ENCODE assay signal across 2 cellular contexts in the genomic region with DNA sequence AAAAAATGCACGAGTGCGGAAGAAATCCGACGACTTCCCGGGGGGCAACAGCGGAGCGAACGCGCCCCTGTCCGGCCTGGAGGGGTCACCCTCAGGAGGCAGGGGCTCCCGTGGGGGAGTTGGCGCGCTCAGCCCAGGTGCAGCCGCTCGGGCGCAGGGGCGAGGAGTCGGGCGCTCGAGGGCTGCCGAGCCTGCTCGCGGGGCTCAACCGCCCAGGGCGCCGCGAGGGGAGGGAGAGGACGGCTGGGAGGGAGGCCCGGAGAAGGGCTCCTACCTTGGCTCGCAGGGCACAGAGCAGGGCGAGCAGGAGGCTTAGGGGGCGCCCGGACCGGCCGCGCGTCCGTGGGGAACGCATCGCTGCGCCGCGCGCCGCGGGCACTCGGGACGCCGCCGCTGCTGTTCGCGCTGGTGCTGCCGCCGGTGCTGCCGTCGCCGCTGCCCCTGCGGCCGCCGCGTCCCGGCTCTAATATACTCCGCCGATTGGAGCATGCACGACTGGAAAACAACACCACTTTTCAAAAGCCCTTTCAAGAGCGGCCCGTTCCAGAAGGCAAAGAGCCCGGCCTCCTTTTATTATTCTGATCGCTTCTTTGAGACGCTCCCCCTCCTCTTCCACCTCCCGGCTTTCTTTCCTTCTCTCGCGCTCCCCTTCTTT.
A peak's percentile ranks its signal among the peaks of the same experiment; 100 is the strongest.
TF ChIP-seq lines count a peak whose summit lies in the region.

No MANE protein-coding gene starts in this region.

TF ChIP-seq in HCT116, 20 proteins besides CTCF, POLR2A, EP300 and RAD21:
- TF ChIP-seq TCF7L2 (IDR thresholded peaks at IDR 0.05; ENCODE audit: borderline replicate concordance, extremely low read depth, insufficient read depth, insufficient read length) (peak; percentile 10), FOSL1 (IDR thresholded peaks at IDR 0.05; ENCODE audit: low read depth) (no peak)

TF ChIP-seq in SK-N-SH, 30 proteins besides CTCF, POLR2A, EP300 and RAD21:
- TF ChIP-seq SMC3 (IDR thresholded peaks at IDR 0.05; ENCODE audit: low read depth, low read length) (0 out of 2 replicates have a peak, but pooled peaks have one; percentile 3), GABPA (IDR thresholded peaks at IDR 0.05; ENCODE audit: low read depth) (no peak)
